Comparison of ENCODE assay signal across 10 cellular contexts in genomic region chr11:121453589-121454299, GRCh38. TPM values are rescaled to one million over a fixed set of nuclear protein-coding genes. Genes with fewer than 3 reads are reported as not detected.
DNase-seq lines count a peak whose midpoint lies in the region; ATAC-seq and TF ChIP-seq lines count a peak whose summit lies in the region.
"Had no signal": no experiment of that assay in that cellular context is flagged by ENCODE, and none has a peak within 500 bp of the region (broad histone marks: within the 10 kb centered on the region; RNA-seq: fewer than 3 reads in every experiment).

No MANE protein-coding gene starts in this region.

- no peak overlapping the region for H4K8ac ChIP-seq in mesendoderm (ENCODE audit: low read depth, low read length)

- peaks cover 37% of the 10 kb centered on the region for H3K79me2 ChIP-seq in mesendoderm (ENCODE audit: control insufficient read depth, insufficient read depth, low read length)

- CTCF ChIA-PET in activated naive CD4-positive, alpha-beta T cell treated with anti-CD3 and anti-CD28 coated beads for 36 hours (lab: Charles Lee): interaction anchor here (2.2 kb wide), 1 partner anchor 11 kb away, joined by 9 read pairs; no protein-coding TSS in a partner anchor

- H4K5ac ChIP-seq in mesendoderm (ENCODE audit: low read length): no peak overlapping the region

- H2AK5ac ChIP-seq in mesendoderm (ENCODE audit: low read length): no peak overlapping the region

- H3K4me3 ChIP-seq in mesendoderm (ENCODE audit: low read length) (no peak overlapping the region), transverse colon (peak overlapping the region in 3 of 4 donors; percentile 8 to 97 (median 83)), heart right ventricle (peak overlapping the region in 2 of 10 donors; percentile 20 to 85)

- H3K27ac Mint-ChIP-seq in activated naive CD4-positive, alpha-beta T cell treated with anti-CD3 and anti-CD28 coated beads for 36 hours: peak overlapping the region; percentile 92
- H3K27ac Mint-ChIP-seq in activated naive CD8-positive, alpha-beta T cell treated with anti-CD3 and anti-CD28 coated beads for 36 hours: peak overlapping the region; percentile 99

- no peaks in the 10 kb centered on the region for H3K36me3 ChIP-seq in mesendoderm (ENCODE audit: control insufficient read depth, insufficient read depth, low read length)
- H3K36me3 ChIP-seq in transverse colon: no peaks in the 10 kb centered on the region
- no peaks in the 10 kb centered on the region for H3K36me3 ChIP-seq in heart right ventricle

- no peaks in the 10 kb centered on the region for H3K9me3 Mint-ChIP-seq in activated naive CD4-positive, alpha-beta T cell treated with anti-CD3 and anti-CD28 coated beads for 36 hours
- H3K9me3 Mint-ChIP-seq in activated naive CD8-positive, alpha-beta T cell treated with anti-CD3 and anti-CD28 coated beads for 36 hours: no peaks in the 10 kb centered on the region

- no peak overlapping the region for H2BK15ac ChIP-seq in mesendoderm (replicated peaks; ENCODE audit: low read depth)

- ATAC-seq in HG02884 (IDR thresholded peaks at IDR 0.05; ENCODE audit: unreplicated experiment): no peak
- ATAC-seq in heart right ventricle: no peak

- no peak overlapping the region for H3K4ac ChIP-seq in mesendoderm (ENCODE audit: low read depth, low read length)

- H3K27ac ChIP-seq in mesendoderm (ENCODE audit: low read depth, low read length) (no peak overlapping the region), transverse colon (peak overlapping the region in 3 of 4 donors; percentile 88 to 92 (median 92)), heart right ventricle (peak overlapping the region in 1 of 10 donors; percentile 90)

- no peak for TF ChIP-seq POLR2A in transverse colon (IDR thresholded peaks at IDR 0.05)

- peaks cover 2% of the 10 kb centered on the region for H3K36me3 Mint-ChIP-seq in activated naive CD4-positive, alpha-beta T cell treated with anti-CD3 and anti-CD28 coated beads for 36 hours (ENCODE audit: low read depth)
- peaks cover 47% of the 10 kb centered on the region for H3K36me3 Mint-ChIP-seq in activated naive CD8-positive, alpha-beta T cell treated with anti-CD3 and anti-CD28 coated beads for 36 hours

- no peak overlapping the region for H3K23ac ChIP-seq in mesendoderm (ENCODE audit: low read length)

- H3K79me1 ChIP-seq in mesendoderm (ENCODE audit: low read length): peaks cover 6% of the 10 kb centered on the region

- H2BK5ac ChIP-seq in mesendoderm (ENCODE audit: low read length): no peak overlapping the region

- no CpG with 5 or more reads among the region's 6 CpGs for WGBS in mesendoderm (ENCODE audit: extremely low coverage, insufficient coverage, low lambda C conversion rate)
- 51 to 70% methylated on average over 5 to 6 of the region's 6 CpGs for WGBS in transverse colon (ENCODE audit: low coverage in 1 of 2), 2 donors
- 77 to 83% methylated on average over 6 of the region's 6 CpGs for WGBS in heart right ventricle, 2 donors

- no peak for DNase-seq in activated naive CD4-positive, alpha-beta T cell treated with anti-CD3 and anti-CD28 coated beads for 36 hours
- DNase-seq in activated naive CD4-positive, alpha-beta T cell treated with Interleukin-2 at 50 U/mL for 16 hours: no peak
- DNase-seq in activated naive CD8-positive, alpha-beta T cell treated with anti-CD3 and anti-CD28 coated beads for 36 hours: no peak
- DNase-seq in mesendoderm (no peak), transverse colon (no peak), LoVo (ENCODE audit: low spot score) (no peak), heart right ventricle (no peak)
- DNase-seq: GOT3, NCI-H2081 treated with DMSO at 0.1 percent for 48 hours had no signal

- peak overlapping the region; percentile 87 for H3K4me3 Mint-ChIP-seq in activated naive CD4-positive, alpha-beta T cell treated with anti-CD3 and anti-CD28 coated beads for 36 hours
- peak overlapping the region; percentile 91 for H3K4me3 Mint-ChIP-seq in activated naive CD8-positive, alpha-beta T cell treated with anti-CD3 and anti-CD28 coated beads for 36 hours

- H3K9me3 ChIP-seq in transverse colon (no peaks in the 10 kb centered on the region), heart right ventricle (no peaks in the 10 kb centered on the region)

- H3K27me3 ChIP-seq in mesendoderm (ENCODE audit: insufficient read depth, low read length, poor library complexity): no peaks in the 10 kb centered on the region
- H3K27me3 ChIP-seq in transverse colon: no peaks in the 10 kb centered on the region
- peaks cover 0 to 26% (median 14%) of the 10 kb centered on the region in 7 donors for H3K27me3 ChIP-seq in heart right ventricle

- no peak overlapping the region for H3K56ac ChIP-seq in mesendoderm (ENCODE audit: low read length)

- H3K4me1 ChIP-seq in mesendoderm (ENCODE audit: control insufficient read depth, low read depth, low read length) (peaks cover 16% of the 10 kb centered on the region), transverse colon (peaks cover 6 to 36% (median 14%) of the 10 kb centered on the region in 4 donors), heart right ventricle (peaks cover 0 to 74% (median 5%) of the 10 kb centered on the region in 9 donors)

- TF ChIP-seq EP300 in transverse colon (IDR thresholded peaks at IDR 0.05; ENCODE audit: low read depth): no peak

- H2BK120ac ChIP-seq in mesendoderm (ENCODE audit: low read depth, low read length): no peak overlapping the region

- H3K4me1 Mint-ChIP-seq in activated naive CD4-positive, alpha-beta T cell treated with anti-CD3 and anti-CD28 coated beads for 36 hours (ENCODE audit: low read depth): peaks cover 83% of the 10 kb centered on the region
- H3K4me1 Mint-ChIP-seq in activated naive CD8-positive, alpha-beta T cell treated with anti-CD3 and anti-CD28 coated beads for 36 hours: peaks cover 85% of the 10 kb centered on the region

- TF ChIP-seq CTCF in transverse colon (IDR thresholded peaks at IDR 0.05) (no peak), heart right ventricle (IDR thresholded peaks at IDR 0.05) (no peak)

- no peak overlapping the region for H3K4me2 ChIP-seq in mesendoderm (ENCODE audit: low read length)

- no peak overlapping the region for H3K18ac ChIP-seq in mesendoderm (ENCODE audit: low read length)

- intact Hi-C loops in activated naive CD4-positive, alpha-beta T cell treated with anti-CD3 and anti-CD28 coated beads for 36 hours (cut with micrococcal nuclease): loop anchor here (1.0 to 2.0 kb wide), 2 partner anchors 125 to 161 kb away; partner anchors contain the start of gene SC5D
- intact Hi-C loops in transverse colon (cut with DNase I; ENCODE audit: low total_unique reads): no loop called here
- intact Hi-C loops in heart right ventricle (cut with DNase I): loop anchor here in 7 of 10 donors (2.0 to 10.0 kb wide), 7 partner anchors 71 to 141 kb away; no protein-coding TSS in a partner anchor

- peak overlapping the region; percentile 28 for H3K9ac ChIP-seq in mesendoderm (ENCODE audit: low read length)

- in situ Hi-C loops in transverse colon (cut with MboI; ENCODE audit: low pct_ligation_motif_present in 1 of 4, low pct_unique_long_range_greater_than_20kb in 1 of 4, low sequenced_read_pairs in 3 of 4): no loop called here

- no peaks in the 10 kb centered on the region for H3K27me3 Mint-ChIP-seq in activated naive CD4-positive, alpha-beta T cell treated with anti-CD3 and anti-CD28 coated beads for 36 hours (ENCODE audit: low read depth)
- H3K27me3 Mint-ChIP-seq in activated naive CD8-positive, alpha-beta T cell treated with anti-CD3 and anti-CD28 coated beads for 36 hours: no peaks in the 10 kb centered on the region

RNA-seq across cellular contexts. Expression of gene SORL1, which starts 1.6 kb away (rescaled TPM):
- total RNA-seq in activated naive CD4-positive, alpha-beta T cell treated with anti-CD3 and anti-CD28 coated beads for 36 hours: 10 to 100 TPM; 66.8 to 67.2 TPM
- 10 to 100 TPM; 47.5 to 47.9 TPM for total RNA-seq in activated naive CD8-positive, alpha-beta T cell treated with anti-CD3 and anti-CD28 coated beads for 36 hours
- 8.8 TPM for polyA plus RNA-seq in mesendoderm (2013, experiment 1 of 2)
- 8.7 TPM for polyA plus RNA-seq in mesendoderm (2013, experiment 2 of 2)
- 100 to 1,000 TPM in 3 of 4 donors, 10 to 100 TPM in 1; 81.6 to 338 (median 129) TPM for total RNA-seq in transverse colon
- total RNA-seq in heart right ventricle: 10 to 100 TPM in 3 of 10 donors, 1 to 10 TPM in 7; 4.7 to 15.1 (median 9.0) TPM
- polyA plus RNA-seq in heart right ventricle: under 1 TPM; 0.26 to 0.51 TPM
